15 cellular contexts compared by ENCODE assay signal in genomic region chr9:134337469-134337868, GRCh38.
"Had no signal": no experiment of that assay in that cellular context is flagged by ENCODE, and none has a peak within 500 bp of the region (broad histone marks: within the 10 kb centered on the region; RNA-seq: fewer than 3 reads in every experiment).

No MANE protein-coding gene starts in this region.

- H3K4me3 ChIP-seq: left lung, spleen, transverse colon had no signal

- H3K9me3 ChIP-seq: left lung, neutrophil, spleen, transverse colon had no signal

- DNase-seq: activated CD8-positive, alpha-beta memory T cell treated with anti-CD3 and anti-CD28 coated beads, Interleukin-2, amount 10 ng/mL, durations not matched to agents 7 days and 5 days; activated effector memory CD4-positive, alpha-beta T cell treated with Interleukin-2 at 50 U/mL for 16 hours; activated T-cell treated with anti-CD3 and anti-CD28 coated beads, Interleukin-2, amount 50 U/mL, for 24 hours; effector CD8-positive, alpha-beta T cell; left lung; posterior cingulate gyrus; right cardiac atrium; spleen; stimulated activated CD4-positive, alpha-beta T cell treated with anti-CD3 and anti-CD28 coated beads, Interleukin-1b, Interleukin-23, amount 100 ng/mL, for 48 hours; stimulated activated naive B cell treated with anti-CD40 and anti-IgM and Interleukin-4, amounts not matched to agents 10 μg/mL and 1 μg/mL and 100 μg/mL, for 72 hours; transverse colon had no signal

- H3K27me3 Mint-ChIP-seq: activated CD8-positive, alpha-beta memory T cell treated with anti-CD3 and anti-CD28 coated beads, Interleukin-2, amount 10 ng/mL, durations not matched to agents 7 days and 5 days; activated naive CD8-positive, alpha-beta T cell; activated T-cell treated with anti-CD3 and anti-CD28 coated beads, Interleukin-2, amount 50 U/mL, for 24 hours had no signal

- H3K27me3 ChIP-seq: left lung, neutrophil, spleen, transverse colon had no signal

- H3K9me3 Mint-ChIP-seq: activated T-cell treated with anti-CD3 and anti-CD28 coated beads, Interleukin-2, amount 50 U/mL, for 24 hours; stimulated activated naive B cell treated with anti-CD40 and anti-IgM and Interleukin-4, amounts not matched to agents 10 μg/mL and 1 μg/mL and 100 μg/mL, for 72 hours had no signal

- H3K27ac ChIP-seq: left lung had no signal

- H3K4me1 Mint-ChIP-seq: activated CD8-positive, alpha-beta memory T cell treated with anti-CD3 and anti-CD28 coated beads, Interleukin-2, amount 10 ng/mL, durations not matched to agents 7 days and 5 days had no signal

- H3K36me3 Mint-ChIP-seq: activated CD8-positive, alpha-beta memory T cell treated with anti-CD3 and anti-CD28 coated beads, Interleukin-2, amount 10 ng/mL, durations not matched to agents 7 days and 5 days; activated naive CD8-positive, alpha-beta T cell; stimulated activated naive B cell treated with anti-CD40 and anti-IgM and Interleukin-4, amounts not matched to agents 10 μg/mL and 1 μg/mL and 100 μg/mL, for 72 hours had no signal

- H3K4me3 Mint-ChIP-seq: activated CD8-positive, alpha-beta memory T cell treated with anti-CD3 and anti-CD28 coated beads, Interleukin-2, amount 10 ng/mL, durations not matched to agents 7 days and 5 days; activated naive CD8-positive, alpha-beta T cell; activated T-cell treated with anti-CD3 and anti-CD28 coated beads, Interleukin-2, amount 50 U/mL, for 24 hours; stimulated activated naive B cell treated with anti-CD40 and anti-IgM and Interleukin-4, amounts not matched to agents 10 μg/mL and 1 μg/mL and 100 μg/mL, for 72 hours had no signal

- H3K36me3 ChIP-seq: left lung, spleen, transverse colon had no signal

- FAIRE-seq: colon, keratinocyte had no signal

- H3K27ac Mint-ChIP-seq: activated CD8-positive, alpha-beta memory T cell treated with anti-CD3 and anti-CD28 coated beads, Interleukin-2, amount 10 ng/mL, durations not matched to agents 7 days and 5 days; activated naive CD8-positive, alpha-beta T cell; activated T-cell treated with anti-CD3 and anti-CD28 coated beads, Interleukin-2, amount 50 U/mL, for 24 hours had no signal

- ATAC-seq: activated CD8-positive, alpha-beta memory T cell treated with anti-CD3 and anti-CD28 coated beads, Interleukin-2, amount 10 ng/mL, durations not matched to agents 7 days and 5 days; left lung; right cardiac atrium; stimulated activated naive B cell treated with anti-CD40 and anti-IgM and Interleukin-4, amounts not matched to agents 10 μg/mL and 1 μg/mL and 100 μg/mL, for 72 hours had no signal
